ENCODE assay signal across 2 cellular contexts in the genomic region with DNA sequence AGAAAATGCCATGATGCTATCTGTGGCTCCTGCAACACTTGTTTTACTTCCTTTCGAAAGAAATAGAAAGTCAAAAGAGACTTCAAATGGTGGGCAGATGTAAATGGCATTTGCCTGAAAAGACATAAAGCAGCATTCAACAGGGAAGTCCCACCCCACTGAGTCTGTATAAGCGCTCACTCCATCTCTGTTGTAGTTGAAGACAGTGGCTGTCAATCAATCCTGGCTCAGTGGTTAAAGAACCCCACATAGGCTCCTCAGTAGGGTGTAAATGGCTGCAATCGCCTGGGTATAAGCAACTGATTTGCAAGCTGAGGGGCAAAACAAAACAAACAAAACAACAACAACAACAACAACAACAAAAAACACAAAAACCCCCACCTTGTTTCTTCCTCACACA.
A peak's percentile ranks its signal among the peaks of the same experiment; 100 is the strongest.
TF ChIP-seq lines count a peak whose summit lies in the region.

No MANE protein-coding gene starts in this region.

TF ChIP-seq in H1, 55 proteins besides CTCF, POLR2A, EP300 and RAD21:
- TF ChIP-seq EZH2 (IDR thresholded peaks at IDR 0.05; ENCODE audit: low read depth, low read length, severe bottlenecking) (no peak), TEAD4 (IDR thresholded peaks at IDR 0.05; ENCODE audit: low read depth, low read length) (no peak), BRCA1 (IDR thresholded peaks at IDR 0.05; ENCODE audit: low read depth, low read length) (no peak), USF2 (IDR thresholded peaks at IDR 0.05; ENCODE audit: low read length) (no peak), CHD1 (IDR thresholded peaks at IDR 0.05; ENCODE audit: low read depth, low read length) (no peak), CHD7 (IDR thresholded peaks at IDR 0.05; ENCODE audit: insufficient replicate concordance, low read length) (peak; percentile 85), RBBP5 (IDR thresholded peaks at IDR 0.05; ENCODE audit: borderline replicate concordance, low read depth, low read length) (no peak), HDAC2 (IDR thresholded peaks at IDR 0.05; ENCODE audit: borderline replicate concordance in 1 of 2, low read depth in 2 of 2, low read length in 2 of 2) (no peak), ASH2L (IDR thresholded peaks at IDR 0.05; ENCODE audit: low read length) (no peak), CBX8 (IDR thresholded peaks at IDR 0.05; ENCODE audit: borderline replicate concordance, low read depth, low read length) (no peak), EGR1 (IDR thresholded peaks at IDR 0.05; ENCODE audit: borderline replicate concordance, low read depth, low read length) (no peak), NANOG (IDR thresholded peaks at IDR 0.05; ENCODE audit: insufficient read depth, low read depth, low read length, poor library complexity, severe bottlenecking) (peak; percentile 80), YY1 (IDR thresholded peaks at IDR 0.05; ENCODE audit: low read depth, low read length) (peak; percentile 50; the same call in 1 of the 2 replicates), CTBP2 (IDR thresholded peaks at IDR 0.05; ENCODE audit: borderline replicate concordance, insufficient read depth, insufficient read length, low read length) (no peak)

TF ChIP-seq in SK-N-SH, 30 proteins besides CTCF, POLR2A, EP300 and RAD21:
- TF ChIP-seq RCOR1 (IDR thresholded peaks at IDR 0.05; ENCODE audit: low read length), result no peak
- TF ChIP-seq FOXJ3 (CRISPR knock-in tag; IDR thresholded peaks at IDR 0.05), result no peak
- no peak for TF ChIP-seq GATA2 (CRISPR knock-in tag; IDR thresholded peaks at IDR 0.05)
- TF ChIP-seq TAF1 (IDR thresholded peaks at IDR 0.05; ENCODE audit: borderline replicate concordance, low read depth, low read length), result no peak
- no peak for TF ChIP-seq POLR2AphosphoS5 (IDR thresholded peaks at IDR 0.05; ENCODE audit: low read depth, low read length)
- no peak for TF ChIP-seq CHD2 (IDR thresholded peaks at IDR 0.05; ENCODE audit: low read length, partially characterized antibody)
- TF ChIP-seq NRF1 (IDR thresholded peaks at IDR 0.05; ENCODE audit: low read depth, low read length), result no peak
- TF ChIP-seq MEF2A (IDR thresholded peaks at IDR 0.05; ENCODE audit: borderline replicate concordance, low read depth), result no peak
- TF ChIP-seq RFX5 (IDR thresholded peaks at IDR 0.05; ENCODE audit: low read length), result no peak
- no peak for TF ChIP-seq JUND (IDR thresholded peaks at IDR 0.05)
- TF ChIP-seq RXRA (IDR thresholded peaks at IDR 0.05; ENCODE audit: borderline replicate concordance, low read depth), result no peak
- TF ChIP-seq EZH2phosphoT487 (IDR thresholded peaks at IDR 0.05; ENCODE audit: borderline replicate concordance, low read depth), result no peak
- TF ChIP-seq, protein P1, sequence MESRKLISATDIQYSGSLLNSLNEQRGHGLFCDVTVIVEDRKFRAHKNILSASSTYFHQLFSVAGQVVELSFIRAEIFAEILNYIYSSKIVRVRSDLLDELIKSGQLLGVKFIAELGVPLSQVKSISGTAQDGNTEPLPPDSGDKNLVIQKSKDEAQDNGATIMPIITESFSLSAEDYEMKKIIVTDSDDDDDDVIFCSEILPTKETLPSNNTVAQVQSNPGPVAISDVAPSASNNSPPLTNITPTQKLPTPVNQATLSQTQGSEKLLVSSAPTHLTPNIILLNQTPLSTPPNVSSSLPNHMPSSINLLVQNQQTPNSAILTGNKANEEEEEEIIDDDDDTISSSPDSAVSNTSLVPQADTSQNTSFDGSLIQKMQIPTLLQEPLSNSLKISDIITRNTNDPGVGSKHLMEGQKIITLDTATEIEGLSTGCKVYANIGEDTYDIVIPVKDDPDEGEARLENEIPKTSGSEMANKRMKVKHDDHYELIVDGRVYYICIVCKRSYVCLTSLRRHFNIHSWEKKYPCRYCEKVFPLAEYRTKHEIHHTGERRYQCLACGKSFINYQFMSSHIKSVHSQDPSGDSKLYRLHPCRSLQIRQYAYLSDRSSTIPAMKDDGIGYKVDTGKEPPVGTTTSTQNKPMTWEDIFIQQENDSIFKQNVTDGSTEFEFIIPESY (IDR thresholded peaks at IDR 0.05; ENCODE audit: borderline replicate concordance, low read depth), result no peak
- TF ChIP-seq TCF12 (IDR thresholded peaks at IDR 0.05), result no peak
- no peak for TF ChIP-seq FOSL2 (IDR thresholded peaks at IDR 0.05; ENCODE audit: borderline replicate concordance, low read depth)
- TF ChIP-seq, protein P2, sequence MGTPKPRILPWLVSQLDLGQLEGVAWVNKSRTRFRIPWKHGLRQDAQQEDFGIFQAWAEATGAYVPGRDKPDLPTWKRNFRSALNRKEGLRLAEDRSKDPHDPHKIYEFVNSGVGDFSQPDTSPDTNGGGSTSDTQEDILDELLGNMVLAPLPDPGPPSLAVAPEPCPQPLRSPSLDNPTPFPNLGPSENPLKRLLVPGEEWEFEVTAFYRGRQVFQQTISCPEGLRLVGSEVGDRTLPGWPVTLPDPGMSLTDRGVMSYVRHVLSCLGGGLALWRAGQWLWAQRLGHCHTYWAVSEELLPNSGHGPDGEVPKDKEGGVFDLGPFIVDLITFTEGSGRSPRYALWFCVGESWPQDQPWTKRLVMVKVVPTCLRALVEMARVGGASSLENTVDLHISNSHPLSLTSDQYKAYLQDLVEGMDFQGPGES (IDR thresholded peaks at IDR 0.05; ENCODE audit: low read depth, low read length), result no peak
